ENCODE assay signal across 27 cellular contexts in the genomic region with DNA sequence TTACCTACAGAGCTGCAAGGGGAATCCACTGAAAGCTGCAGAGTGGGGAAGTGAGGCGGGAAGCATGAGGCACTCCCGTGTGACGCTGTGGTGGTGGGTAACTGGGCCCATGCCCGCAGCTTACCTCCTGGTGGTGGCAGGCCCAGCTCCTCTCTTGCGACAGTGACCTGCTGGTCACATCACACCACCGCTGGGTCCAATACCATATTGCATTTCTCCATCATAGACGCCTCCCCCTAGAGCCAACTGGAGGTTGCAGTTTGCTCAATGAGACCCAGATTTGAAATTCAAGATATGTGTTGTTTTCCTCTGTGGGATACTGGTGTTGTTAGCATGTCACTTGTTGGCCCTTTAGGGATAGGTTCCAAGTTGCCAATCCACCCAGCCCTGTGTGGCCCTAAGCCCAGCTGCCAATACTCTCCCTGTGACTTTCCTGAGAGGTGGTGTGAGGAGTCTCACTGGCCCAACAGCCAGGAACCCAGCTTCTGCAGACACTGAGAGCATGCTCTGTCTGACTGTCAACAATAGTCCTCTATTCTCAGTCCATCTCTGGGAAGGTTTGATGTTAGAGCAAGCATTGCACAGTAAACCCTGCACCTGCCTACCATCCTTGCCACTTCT.
A peak's percentile ranks its signal among the peaks of the same experiment; 100 is the strongest.
DNase-seq lines count a peak whose midpoint lies in the region; ATAC-seq and TF ChIP-seq lines count a peak whose summit lies in the region.
"Had no signal": no experiment of that assay in that cellular context is flagged by ENCODE, and none has a peak within 500 bp of the region (broad histone marks: within the 10 kb centered on the region; RNA-seq: fewer than 3 reads in every experiment).

No MANE protein-coding gene starts in this region.

- H3K27ac ChIP-seq in endodermal cell (ENCODE audit: low read depth, low read length) (no peak overlapping the region), parathyroid adenoma (peak overlapping the region; percentile 64)
- H3K27ac ChIP-seq: A549, C4-2B, HL-60 had no signal

- H3K9ac ChIP-seq in endodermal cell (ENCODE audit: extremely low read depth, low read length, poor library complexity, severe bottlenecking) (no peak overlapping the region), parathyroid adenoma (no peak overlapping the region)
- H3K9ac ChIP-seq: SK-N-SH had no signal

- H3K4me3 Mint-ChIP-seq in endodermal cell, result no peak overlapping the region
- H3K4me3 Mint-ChIP-seq: B cell; CD8-positive, alpha-beta T cell had no signal

- H3K4me3 ChIP-seq in endodermal cell (ENCODE audit: low read length) (no peak overlapping the region), parathyroid adenoma (ENCODE audit: low read depth, low read length) (no peak overlapping the region)
- H3K4me3 ChIP-seq: A549 had no signal

- H3K4me1 ChIP-seq in endodermal cell (ENCODE audit: control insufficient read depth, insufficient read depth, low read length) (no peaks in the 10 kb centered on the region), parathyroid adenoma (peaks cover 6% of the 10 kb centered on the region)
- H3K4me1 ChIP-seq: A549, Caco-2 had no signal

- no peak overlapping the region for H3K4me2 ChIP-seq in parathyroid adenoma (ENCODE audit: low read length)
- H3K4me2 ChIP-seq: A549, SK-N-SH had no signal

- H3K27me3 ChIP-seq in endodermal cell (ENCODE audit: control insufficient read depth, insufficient read depth, low read length, poor library complexity, severe bottlenecking) (no peaks in the 10 kb centered on the region), parathyroid adenoma (ENCODE audit: control insufficient read depth, insufficient read depth, low read length) (no peaks in the 10 kb centered on the region)

- H3K27ac Mint-ChIP-seq in endodermal cell, result no peak overlapping the region
- H3K27ac Mint-ChIP-seq: B cell; CD8-positive, alpha-beta T cell had no signal

- no peak overlapping the region for H2AFZ ChIP-seq in parathyroid adenoma

- H3K9me3 ChIP-seq in endodermal cell (ENCODE audit: control insufficient read depth, low read length) (no peaks in the 10 kb centered on the region), parathyroid adenoma (ENCODE audit: control insufficient read depth, low read length) (no peaks in the 10 kb centered on the region)
- H3K9me3 ChIP-seq: A549, Caco-2, SK-N-SH had no signal

- no peaks in the 10 kb centered on the region for H3K36me3 Mint-ChIP-seq in endodermal cell (ENCODE audit: low read depth)
- H3K36me3 Mint-ChIP-seq: CD8-positive, alpha-beta T cell had no signal

- WGBS in endodermal cell (ENCODE audit: insufficient coverage in 1 of 2, insufficient read length in 1 of 2), 2 experiments, result 89 to 90% methylated on average over 5 to 7 of the region's 7 CpGs

- H3K9me3 Mint-ChIP-seq in endodermal cell, result no peaks in the 10 kb centered on the region
- H3K9me3 Mint-ChIP-seq: CD8-positive, alpha-beta T cell had no signal

- TF ChIP-seq CTCF in endodermal cell (conservative IDR thresholded peaks at IDR 0.05), result no peak
- no peak for TF ChIP-seq CTCF in parathyroid adenoma (IDR thresholded peaks at IDR 0.05)

- H3K4me1 Mint-ChIP-seq in endodermal cell, result peaks cover 7% of the 10 kb centered on the region
- H3K4me1 Mint-ChIP-seq: B cell had no signal

- ATAC-seq in HG02981 (IDR thresholded peaks at IDR 0.05; ENCODE audit: unreplicated experiment), result no peak
- ATAC-seq in GM21619 (IDR thresholded peaks at IDR 0.05; ENCODE audit: unreplicated experiment), result no peak
- ATAC-seq: A549; CD8-positive, alpha-beta T cell; HCT116; PC-3 had no signal

- peaks cover 1% of the 10 kb centered on the region for H3K27me3 Mint-ChIP-seq in endodermal cell (ENCODE audit: insufficient read depth)
- H3K27me3 Mint-ChIP-seq: B cell had no signal

- H3K36me3 ChIP-seq in endodermal cell (ENCODE audit: control insufficient read depth, insufficient read depth, low read length) (no peaks in the 10 kb centered on the region), parathyroid adenoma (ENCODE audit: control insufficient read depth, insufficient read depth, low read length) (no peaks in the 10 kb centered on the region)

- no peaks in the 10 kb centered on the region for H3K79me2 ChIP-seq in parathyroid adenoma

- peak; percentile 53 for DNase-seq in DMS53 treated with DMSO at 0.1 percent for 48 hours (lab: John Stamatoyannopoulos, UW; ENCODE audit: unreplicated experiment)
- DNase-seq in NCI-H2029 (lab: John Stamatoyannopoulos, UW), result peak; percentile 27
- DNase-seq in endodermal cell, result peak; percentile 29
- DNase-seq in effector CD4-positive, alpha-beta T cell, result no peak
- DNase-seq: Caco-2; CD8-positive, alpha-beta T cell; DMS79 treated with DMSO at 0.1 percent for 48 hours; GF-D8; NCI-H1105; NCI-H1436 treated with DMSO at 0.1 percent for 48 hours; NCI-H187 treated with DMSO at 0.1 percent for 48 hours; NCI-H2171; NCI-H226; NCI-H524; NCI-H82; NK-92 treated with Interleukin-12 subunit alpha and Interleukin-12 subunit beta, amount 100 ng/mL, for 24 hours; PC-3; SK-N-SH; SW 1271 had no signal
